Comparison of ENCODE assay signal across 16 cellular contexts in the genomic region with DNA sequence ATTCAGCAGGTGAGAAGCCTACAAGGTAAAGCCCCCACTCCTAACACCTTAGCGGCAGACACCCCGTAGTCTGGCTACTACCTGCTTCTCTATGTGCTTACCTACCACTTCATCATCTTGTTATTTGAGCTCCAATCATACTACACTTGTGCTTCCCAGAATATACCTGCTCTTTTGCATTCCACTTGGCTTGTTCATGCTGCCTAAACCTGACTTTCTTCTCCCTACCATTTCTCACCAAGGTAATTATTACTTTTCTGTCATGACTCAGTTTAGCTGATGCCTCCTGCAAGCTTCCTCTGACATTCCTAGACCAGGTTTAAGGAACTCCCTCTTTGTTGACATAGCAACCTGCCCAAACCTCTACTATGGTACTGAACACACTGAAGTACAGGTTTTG.
"Had no signal": no experiment of that assay in that cellular context is flagged by ENCODE, and none has a peak within 500 bp of the region (broad histone marks: within the 10 kb centered on the region; RNA-seq: fewer than 3 reads in every experiment).

No MANE protein-coding gene starts in this region.

- H3K36me3 ChIP-seq: neutrophil, thoracic aorta had no signal

- H3K4me3 ChIP-seq: body of pancreas, thoracic aorta had no signal

- DNase-seq: activated CD4-positive, alpha-beta T cell treated with anti-CD3 and anti-CD28 coated beads, Interleukin-2, amount 10 ng/mL, durations not matched to agents 24 days and 14 days; activated CD8-positive, alpha-beta T cell treated with anti-CD3 and anti-CD28 coated beads, Interleukin-2, amount 10 ng/mL, durations not matched to agents 7 days and 5 days; activated naive CD4-positive, alpha-beta T cell treated with anti-CD3 and anti-CD28 coated beads for 36 hours; activated T-cell treated with anti-CD3 and anti-CD28 coated beads, Interleukin-2, amount 50 U/mL, for 24 hours; body of pancreas; caudate nucleus; effector memory CD8-positive, alpha-beta T cell; hypothalamus; kidney; natural killer cell; stimulated activated naive B cell treated with anti-CD40 and anti-IgM and Interleukin-4, amounts not matched to agents 10 μg/mL and 1 μg/mL and 100 μg/mL, for 72 hours; T-cell had no signal

- H3K9me3 ChIP-seq: body of pancreas, neutrophil, thoracic aorta had no signal

- H3K4me1 ChIP-seq: parathyroid adenoma had no signal

- H3K27ac ChIP-seq: body of pancreas, neutrophil, parathyroid adenoma, thoracic aorta had no signal

- ATAC-seq: activated CD8-positive, alpha-beta T cell treated with anti-CD3 and anti-CD28 coated beads, Interleukin-2, amount 10 ng/mL, durations not matched to agents 7 days and 5 days; body of pancreas; effector memory CD8-positive, alpha-beta T cell; natural killer cell; sciatic nerve; stimulated activated naive B cell treated with anti-CD40 and anti-IgM and Interleukin-4, amounts not matched to agents 10 μg/mL and 1 μg/mL and 100 μg/mL, for 72 hours; T-cell had no signal

- H3K27me3 ChIP-seq: body of pancreas, neutrophil had no signal
